30 cellular contexts compared by ENCODE assay signal in genomic region chrX:134846042-134846441, GRCh38.
"Had no signal": no experiment of that assay in that cellular context is flagged by ENCODE, and none has a peak within 500 bp of the region (broad histone marks: within the 10 kb centered on the region; RNA-seq: fewer than 3 reads in every experiment).

No MANE protein-coding gene starts in this region.

- FAIRE-seq: TTC549 had no signal

- H3K4me1 ChIP-seq: adrenal gland, body of pancreas, breast epithelium had no signal

- DNase-seq: activated B cell treated with CpG ODN at 0.5 μM for 24 hours; activated CD4-positive, alpha-beta memory T cell treated with anti-CD3 and anti-CD28 coated beads for 36 hours; activated CD4-positive, alpha-beta T cell treated with anti-CD3 and anti-CD28 coated beads for 4 hours; activated CD4-positive, alpha-beta T cell treated with anti-CD3 and anti-CD28 coated beads, Interleukin-2, amount 10 ng/mL, durations not matched to agents 24 days and 14 days; activated CD4-positive, alpha-beta T cell treated with anti-CD3 and anti-CD28 coated beads, Interleukin-2, amount 50 U/mL, for 1 hour; activated CD4-positive, alpha-beta T cell treated with anti-CD3 and anti-CD28 coated beads, Interleukin-2, amount 50 U/mL, for 4 hours; activated CD4-positive, CD25-positive, alpha-beta regulatory T cell treated with anti-CD3 and anti-CD28 coated beads, Interleukin-2, amount 50 U/mL, for 72 hours; activated CD8-positive, alpha-beta memory T cell treated with anti-CD3 and anti-CD28 coated beads, Interleukin-2, amount 50 U/mL, for 4 hours; activated CD8-positive, alpha-beta T cell treated with anti-CD3 and anti-CD28 coated beads for 36 hours; activated effector memory CD4-positive, alpha-beta T cell treated with anti-CD3 and anti-CD28 coated beads, Interleukin-2, amount 50 U/mL, for 16 hours; activated gamma-delta T cell treated with Interleukin-2 at 50 U/mL for 16 hours; activated naive CD4-positive, alpha-beta T cell; activated naive CD4-positive, alpha-beta T cell treated with anti-CD3 and anti-CD28 coated beads for 36 hours; activated naive CD4-positive, alpha-beta T cell treated with anti-CD3 and anti-CD28 coated beads, Interleukin-2, amount 50 U/mL, for 16 hours; activated naive CD8-positive, alpha-beta T cell treated with anti-CD3 and anti-CD28 coated beads for 36 hours; activated T-cell treated with anti-CD3 and anti-CD28 coated beads for 4 hours; activated T-cell treated with anti-CD3 and anti-CD28 coated beads, Interleukin-2, amount 50 U/mL, for 1 hour; activated T-cell treated with anti-CD3 and anti-CD28 coated beads, Interleukin-2, amount 50 U/mL, for 4 hours; activated T-cell treated with anti-CD3 and anti-CD28 coated beads, Interleukin-2, amount 50 U/mL, for 72 hours; adrenal gland; amniotic stem cell; aorta; body of pancreas; brain microvascular endothelial cell; central memory CD4-positive, alpha-beta T cell; T-cell; T-helper 17 cell had no signal

- H3K27ac ChIP-seq: adrenal gland, body of pancreas, brain microvascular endothelial cell, breast epithelium, VCaP had no signal

- H3K9me3 ChIP-seq: adrenal gland, body of pancreas, breast epithelium had no signal

- H3K36me3 ChIP-seq: adrenal gland, brain microvascular endothelial cell, breast epithelium had no signal

- H3K27me3 ChIP-seq: adrenal gland, body of pancreas, brain microvascular endothelial cell had no signal

- H3K4me3 ChIP-seq: adrenal gland, body of pancreas, breast epithelium had no signal
